Comparison of ENCODE assay signal across 31 cellular contexts in the genomic region with DNA sequence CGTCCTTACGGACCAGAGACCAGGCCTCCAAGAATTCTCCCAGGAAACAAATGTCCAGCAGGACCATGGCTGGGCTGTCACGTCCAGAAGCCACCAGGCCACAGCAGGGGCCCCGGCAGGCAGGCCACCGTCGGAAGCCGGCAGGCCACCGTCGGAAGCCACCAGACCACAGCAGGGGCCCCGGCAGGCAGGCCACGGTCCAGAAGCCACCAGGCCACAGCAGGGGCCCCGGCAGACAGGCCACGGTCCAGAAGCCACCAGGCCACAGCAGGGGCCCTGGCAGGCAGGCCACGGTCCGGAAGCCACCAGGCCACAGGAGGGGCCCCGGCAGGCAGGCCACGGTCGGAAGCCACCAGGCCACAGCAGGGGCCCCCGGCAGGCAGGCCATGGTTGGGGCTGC.
"Had no signal": no experiment of that assay in that cellular context is flagged by ENCODE, and none has a peak within 500 bp of the region (broad histone marks: within the 10 kb centered on the region; RNA-seq: fewer than 3 reads in every experiment).

No MANE protein-coding gene starts in this region.

- H3K27ac Mint-ChIP-seq: dendritic cell treated with granulocyte-macrophage colony-stimulating factor and Interleukin-4, amounts not matched to agents 40 ng/mL and 50 ng/mL, for 4 days; endodermal cell; memory B cell; mesothelial cell of epicardium; naive B cell; natural killer cell treated with Interleukin-12 subunit alpha and Interleukin-12 subunit beta and Interleukin-15 and Interleukin-18, amount 100 ng/mL, for 72 hours; progenitor cell of endocrine pancreas; stimulated activated effector memory CD8-positive, alpha-beta T cell treated with anti-CD3 and anti-CD28 coated beads, Interleukin-12 subunit alpha, Interleukin-12 subunit beta, amount 100 ng/mL, for 72 hours; type B pancreatic cell had no signal

- ATAC-seq: esophagus mucosa; gastrocnemius medialis; left cardiac atrium; mucosa of descending colon; natural killer cell treated with Interleukin-12 subunit alpha and Interleukin-12 subunit beta and Interleukin-15 and Interleukin-18, amount 100 ng/mL, for 72 hours; pancreas; right lobe of liver; stimulated activated effector memory CD8-positive, alpha-beta T cell treated with anti-CD3 and anti-CD28 coated beads, Interleukin-12 subunit alpha, Interleukin-12 subunit beta, amount 100 ng/mL, for 72 hours had no signal

- H3K27me3 Mint-ChIP-seq: dendritic cell treated with granulocyte-macrophage colony-stimulating factor and Interleukin-4, amounts not matched to agents 40 ng/mL and 50 ng/mL, for 4 days; memory B cell; naive B cell; natural killer cell treated with Interleukin-12 subunit alpha and Interleukin-12 subunit beta and Interleukin-15 and Interleukin-18, amount 100 ng/mL, for 72 hours; type B pancreatic cell had no signal

- DNase-seq: colonic mucosa; effector CD8-positive, alpha-beta T cell; foreskin fibroblast; gastrocnemius medialis; kidney; left cardiac atrium; mucosa of descending colon; naive B cell; pancreas; right lobe of liver; stimulated activated CD4-positive, alpha-beta T cell treated with anti-CD3 and anti-CD28 coated beads, Interleukin-12 subunit alpha, Interleukin-12 subunit beta, amount 100 ng/mL, for 4 hours; stimulated activated CD4-positive, alpha-beta T cell treated with anti-CD3 and anti-CD28 coated beads, Interleukin-1b, Interleukin-23, amount 100 ng/mL, for 48 hours; stimulated activated CD4-positive, alpha-beta T cell treated with anti-CD3 and anti-CD28 coated beads, Interleukin-4, amount 100 ng/mL, for 24 hours; stimulated activated naive CD4-positive, alpha-beta T cell treated with Interleukin-2 at 50 U/mL for 16 hours; stomach; testis; tibial artery had no signal

- H3K4me3 ChIP-seq: colonic mucosa, gastrocnemius medialis, lung, mucosa of descending colon, pancreas, right lobe of liver, smooth muscle cell, stomach, testis, tibial artery had no signal

- H3K27ac ChIP-seq: colonic mucosa, epithelial cell of prostate, gastrocnemius medialis, neutrophil, pancreas, right lobe of liver, stomach, testis, tibial artery had no signal

- H3K27me3 ChIP-seq: colonic mucosa, gastrocnemius medialis, neutrophil, pancreas, right lobe of liver, stomach, testis, tibial artery had no signal

- H3K9me3 ChIP-seq: colonic mucosa, gastrocnemius medialis, mucosa of descending colon, neutrophil, pancreas, right lobe of liver, stomach, testis, tibial artery had no signal

- H3K36me3 Mint-ChIP-seq: memory B cell; mesothelial cell of epicardium; naive B cell; natural killer cell treated with Interleukin-12 subunit alpha and Interleukin-12 subunit beta and Interleukin-15 and Interleukin-18, amount 100 ng/mL, for 72 hours; stimulated activated effector memory CD8-positive, alpha-beta T cell treated with anti-CD3 and anti-CD28 coated beads, Interleukin-12 subunit alpha, Interleukin-12 subunit beta, amount 100 ng/mL, for 72 hours; type B pancreatic cell had no signal

- H3K9me3 Mint-ChIP-seq: dendritic cell treated with granulocyte-macrophage colony-stimulating factor and Interleukin-4, amounts not matched to agents 40 ng/mL and 50 ng/mL, for 4 days; endodermal cell; memory B cell; mesothelial cell of epicardium; naive B cell; natural killer cell treated with Interleukin-12 subunit alpha and Interleukin-12 subunit beta and Interleukin-15 and Interleukin-18, amount 100 ng/mL, for 72 hours; neural crest cell; stimulated activated effector memory CD8-positive, alpha-beta T cell treated with anti-CD3 and anti-CD28 coated beads, Interleukin-12 subunit alpha, Interleukin-12 subunit beta, amount 100 ng/mL, for 72 hours; type B pancreatic cell had no signal

- H3K4me1 ChIP-seq: colonic mucosa, gastrocnemius medialis, pancreas, right lobe of liver, stomach, tibial artery had no signal

- H3K36me3 ChIP-seq: colonic mucosa, gastrocnemius medialis, neutrophil, pancreas, right lobe of liver, stomach, tibial artery had no signal

- H3K4me3 Mint-ChIP-seq: dendritic cell treated with granulocyte-macrophage colony-stimulating factor and Interleukin-4, amounts not matched to agents 40 ng/mL and 50 ng/mL, for 4 days; endodermal cell; memory B cell; mesothelial cell of epicardium; naive B cell; natural killer cell treated with Interleukin-12 subunit alpha and Interleukin-12 subunit beta and Interleukin-15 and Interleukin-18, amount 100 ng/mL, for 72 hours; neural crest cell; stimulated activated effector memory CD8-positive, alpha-beta T cell treated with anti-CD3 and anti-CD28 coated beads, Interleukin-12 subunit alpha, Interleukin-12 subunit beta, amount 100 ng/mL, for 72 hours; type B pancreatic cell had no signal

- H3K4me1 Mint-ChIP-seq: endodermal cell; neural crest cell; stimulated activated effector memory CD8-positive, alpha-beta T cell treated with anti-CD3 and anti-CD28 coated beads, Interleukin-12 subunit alpha, Interleukin-12 subunit beta, amount 100 ng/mL, for 72 hours had no signal
